Comparison of ENCODE assay signal across 15 cellular contexts in the genomic region with DNA sequence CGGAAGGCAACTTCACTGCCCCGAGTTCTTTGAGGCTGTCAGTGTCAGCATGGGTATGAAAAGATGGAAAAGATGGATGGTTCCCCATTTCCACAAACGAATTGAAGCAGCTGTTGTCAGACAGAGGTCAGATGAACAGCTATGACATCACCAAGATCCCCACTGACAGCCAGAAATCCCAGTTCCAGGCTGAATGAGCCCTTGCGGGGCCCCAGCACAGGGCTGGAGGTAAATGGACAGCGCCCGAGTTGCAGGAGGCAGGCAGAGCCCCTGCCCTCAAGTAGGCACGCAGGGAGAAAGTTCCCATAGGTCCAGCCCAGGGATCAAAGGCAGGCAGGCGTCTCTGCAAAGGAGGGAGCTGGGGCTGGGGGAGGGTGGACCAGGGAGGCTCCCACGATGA.
"Had no signal": no experiment of that assay in that cellular context is flagged by ENCODE, and none has a peak within 500 bp of the region (broad histone marks: within the 10 kb centered on the region; RNA-seq: fewer than 3 reads in every experiment).

No MANE protein-coding gene starts in this region.

- H3K9me3 ChIP-seq: ovary, tibial artery had no signal

- ATAC-seq: activated CD4-positive, CD25-positive, alpha-beta regulatory T cell treated with anti-CD3 and anti-CD28 coated beads, Interleukin-2, amount 50 U/mL, for 24 hours; activated naive CD4-positive, alpha-beta T cell treated with anti-CD3 and anti-CD28 coated beads, Interleukin-2, amount 50 U/mL, for 72 hours; left cardiac atrium; natural killer cell; stimulated activated effector memory CD8-positive, alpha-beta T cell treated with anti-CD3 and anti-CD28 coated beads, Interleukin-12 subunit alpha, Interleukin-12 subunit beta, amount 100 ng/mL, for 72 hours; T-helper 17 cell had no signal

- H3K27ac ChIP-seq: brain microvascular endothelial cell, ovary, tibial artery had no signal

- H3K27ac Mint-ChIP-seq: activated naive CD4-positive, alpha-beta T cell treated with anti-CD3 and anti-CD28 coated beads, Interleukin-2, amount 50 U/mL, for 72 hours; natural killer cell; stimulated activated effector memory CD8-positive, alpha-beta T cell treated with anti-CD3 and anti-CD28 coated beads, Interleukin-12 subunit alpha, Interleukin-12 subunit beta, amount 100 ng/mL, for 72 hours; T-helper 17 cell had no signal

- H3K36me3 ChIP-seq: brain microvascular endothelial cell, ovary, tibial artery had no signal

- H3K36me3 Mint-ChIP-seq: activated naive CD4-positive, alpha-beta T cell treated with anti-CD3 and anti-CD28 coated beads, Interleukin-2, amount 50 U/mL, for 72 hours; natural killer cell; stimulated activated effector memory CD8-positive, alpha-beta T cell treated with anti-CD3 and anti-CD28 coated beads, Interleukin-12 subunit alpha, Interleukin-12 subunit beta, amount 100 ng/mL, for 72 hours had no signal

- H3K9me3 Mint-ChIP-seq: activated naive CD4-positive, alpha-beta T cell treated with anti-CD3 and anti-CD28 coated beads, Interleukin-2, amount 50 U/mL, for 72 hours; natural killer cell; stimulated activated effector memory CD8-positive, alpha-beta T cell treated with anti-CD3 and anti-CD28 coated beads, Interleukin-12 subunit alpha, Interleukin-12 subunit beta, amount 100 ng/mL, for 72 hours had no signal

- H3K4me3 Mint-ChIP-seq: natural killer cell; stimulated activated effector memory CD8-positive, alpha-beta T cell treated with anti-CD3 and anti-CD28 coated beads, Interleukin-12 subunit alpha, Interleukin-12 subunit beta, amount 100 ng/mL, for 72 hours; T-helper 17 cell had no signal

- H3K4me1 ChIP-seq: tibial artery had no signal

- H3K4me3 ChIP-seq: lung, ovary, tibial artery had no signal

- DNase-seq: amygdala, brain microvascular endothelial cell, dermis blood vessel endothelial cell, erythroblast, left cardiac atrium, natural killer cell, ovary, small intestine, T-helper 17 cell, tibial artery had no signal

- FAIRE-seq: small intestine, TTC549 had no signal

- H3K4me1 Mint-ChIP-seq: natural killer cell; stimulated activated effector memory CD8-positive, alpha-beta T cell treated with anti-CD3 and anti-CD28 coated beads, Interleukin-12 subunit alpha, Interleukin-12 subunit beta, amount 100 ng/mL, for 72 hours; T-helper 17 cell had no signal

- H3K27me3 ChIP-seq: brain microvascular endothelial cell, ovary had no signal
